Comparison of ENCODE assay signal across 28 cellular contexts in genomic region chr4:53720776-53721175, GRCh38.
"Had no signal": no experiment of that assay in that cellular context is flagged by ENCODE, and none has a peak within 500 bp of the region (broad histone marks: within the 10 kb centered on the region; RNA-seq: fewer than 3 reads in every experiment).

No MANE protein-coding gene starts in this region.

- H3K9me3 Mint-ChIP-seq: dendritic cell treated with granulocyte-macrophage colony-stimulating factor and Interleukin-4, amounts not matched to agents 40 ng/mL and 50 ng/mL, for 4 days; effector memory CD8-positive, alpha-beta T cell; endodermal cell had no signal

- H3K4me3 Mint-ChIP-seq: dendritic cell treated with granulocyte-macrophage colony-stimulating factor and Interleukin-4, amounts not matched to agents 40 ng/mL and 50 ng/mL, for 4 days; effector memory CD8-positive, alpha-beta T cell; endodermal cell had no signal

- H3K9me3 ChIP-seq: colonic mucosa, esophagus muscularis mucosa, esophagus squamous epithelium, gastrocnemius medialis, gastroesophageal sphincter, heart left ventricle, heart right ventricle had no signal

- H3K27ac ChIP-seq: colonic mucosa, coronary artery, dorsolateral prefrontal cortex, epithelial cell of prostate, esophagus muscularis mucosa, esophagus squamous epithelium, foreskin keratinocyte, gastrocnemius medialis, gastroesophageal sphincter, heart left ventricle, heart right ventricle had no signal

- FAIRE-seq: colon, endometrium, endothelial cell of umbilical vein, frontal cortex had no signal

- DNase-seq: colonic mucosa; cortex of kidney; dermis blood vessel endothelial cell; dorsolateral prefrontal cortex; effector CD4-positive, alpha-beta T cell; effector CD8-positive, alpha-beta T cell; effector memory CD4-positive, alpha-beta T cell; effector memory CD8-positive, alpha-beta T cell; endodermal cell; erythroblast; esophagus squamous epithelium; foreskin keratinocyte; foreskin melanocyte; gastrocnemius medialis; glutamatergic neuron; head of caudate nucleus; heart left ventricle; heart right ventricle had no signal

- H3K27me3 Mint-ChIP-seq: dendritic cell treated with granulocyte-macrophage colony-stimulating factor and Interleukin-4, amounts not matched to agents 40 ng/mL and 50 ng/mL, for 4 days had no signal

- ATAC-seq: effector memory CD8-positive, alpha-beta T cell; esophagus mucosa; foreskin keratinocyte; gastrocnemius medialis; gastroesophageal sphincter; heart left ventricle; heart right ventricle had no signal

- H3K27me3 ChIP-seq: colonic mucosa, esophagus muscularis mucosa, gastrocnemius medialis, gastroesophageal sphincter had no signal

- H3K4me3 ChIP-seq: colonic mucosa, coronary artery, dorsolateral prefrontal cortex, esophagus muscularis mucosa, esophagus squamous epithelium, gastrocnemius medialis, gastroesophageal sphincter, heart left ventricle, heart right ventricle had no signal

- H3K27ac Mint-ChIP-seq: dendritic cell treated with granulocyte-macrophage colony-stimulating factor and Interleukin-4, amounts not matched to agents 40 ng/mL and 50 ng/mL, for 4 days; effector memory CD8-positive, alpha-beta T cell; endodermal cell had no signal

- H3K36me3 ChIP-seq: colonic mucosa, esophagus muscularis mucosa, esophagus squamous epithelium, gastrocnemius medialis, gastroesophageal sphincter, heart left ventricle, heart right ventricle had no signal

- H3K4me1 ChIP-seq: colonic mucosa, esophagus squamous epithelium, foreskin keratinocyte, gastrocnemius medialis, gastroesophageal sphincter had no signal
